ENCODE assay signal across 10 cellular contexts in genomic region chr20:40966103-40966502, GRCh38.
DNase-seq lines count a peak whose midpoint lies in the region; ATAC-seq and TF ChIP-seq lines count a peak whose summit lies in the region.
"Had no signal": no experiment of that assay in that cellular context is flagged by ENCODE, and none has a peak within 500 bp of the region (broad histone marks: within the 10 kb centered on the region; RNA-seq: fewer than 3 reads in every experiment).

No MANE protein-coding gene starts in this region.

- H3K9me3 Mint-ChIP-seq in type B pancreatic cell: no peaks in the 10 kb centered on the region
- H3K9me3 Mint-ChIP-seq: CD4-positive, alpha-beta T cell had no signal

- TF ChIP-seq CTCF in epithelial cell of esophagus (IDR thresholded peaks at IDR 0.05; ENCODE audit: insufficient read depth, low read depth, low read length, missing control alignments): peak; percentile 44
- peak; percentile 62 for TF ChIP-seq CTCF in type B pancreatic cell (conservative IDR thresholded peaks at IDR 0.05)

- H3K27ac Mint-ChIP-seq in type B pancreatic cell: no peak overlapping the region
- H3K27ac Mint-ChIP-seq: CD4-positive, alpha-beta T cell had no signal

- ATAC-seq in HG03025 (IDR thresholded peaks at IDR 0.05; ENCODE audit: low FRiP score, unreplicated experiment): no peak

- TF ChIP-seq POLR2A in erythroblast (IDR thresholded peaks at IDR 0.05; ENCODE audit: low read length): no peak

- H3K27me3 Mint-ChIP-seq in type B pancreatic cell: peaks cover 13% of the 10 kb centered on the region
- H3K27me3 Mint-ChIP-seq: CD4-positive, alpha-beta T cell had no signal

- no peak overlapping the region for H3K4me3 Mint-ChIP-seq in type B pancreatic cell
- H3K4me3 Mint-ChIP-seq: CD4-positive, alpha-beta T cell had no signal

- no peaks in the 10 kb centered on the region for H3K36me3 Mint-ChIP-seq in type B pancreatic cell

- H3K4me3 ChIP-seq in epithelial cell of esophagus (ENCODE audit: low read length): no peak overlapping the region

- peak; percentile 45 for DNase-seq in activated CD8-positive, alpha-beta memory T cell treated with anti-CD3 and anti-CD28 coated beads, Interleukin-2, amount 50 U/mL, for 48 hours
- no peak for DNase-seq in activated CD8-positive, alpha-beta memory T cell treated with anti-CD3 and anti-CD28 coated beads for 24 hours
- DNase-seq in NAMALWA (ENCODE audit: low spot score) (peak; percentile 86), epithelial cell of esophagus (ENCODE audit: low read depth) (no peak), type B pancreatic cell (ENCODE audit: extremely low spot score, unreplicated experiment) (no peak), erythroblast (lab: John Stamatoyannopoulos, UW) (no peak)
- DNase-seq in NK-92 treated with Interleukin-12 subunit alpha and Interleukin-12 subunit beta, amount 100 ng/mL, for 24 hours (lab: John Stamatoyannopoulos, UW): no peak
- DNase-seq: CD4-positive, alpha-beta T cell; NCI-H1694 treated with DMSO at 0.1 percent for 48 hours had no signal

- H3K4me1 Mint-ChIP-seq in type B pancreatic cell (ENCODE audit: unreplicated experiment): peaks cover 13% of the 10 kb centered on the region

Comparison
In these comparisons a context has a peak if more than half of its experiments do, and no peak if none do; other contexts are left out.
1. DNase-seq: peak in activated CD8-positive, alpha-beta memory T cell treated with anti-CD3 and anti-CD28 coated beads, Interleukin-2, amount 50 U/mL, for 48 hours (single experiment) and NAMALWA (single experiment); none in activated CD8-positive, alpha-beta memory T cell treated with anti-CD3 and anti-CD28 coated beads for 24 hours (single experiment), epithelial cell of esophagus (single experiment), type B pancreatic cell (single experiment), erythroblast (0 of 2) and NK-92 treated with Interleukin-12 subunit alpha and Interleukin-12 subunit beta, amount 100 ng/mL, for 24 hours (single experiment).